ENCODE assay signal across 14 cellular contexts in the genomic region with DNA sequence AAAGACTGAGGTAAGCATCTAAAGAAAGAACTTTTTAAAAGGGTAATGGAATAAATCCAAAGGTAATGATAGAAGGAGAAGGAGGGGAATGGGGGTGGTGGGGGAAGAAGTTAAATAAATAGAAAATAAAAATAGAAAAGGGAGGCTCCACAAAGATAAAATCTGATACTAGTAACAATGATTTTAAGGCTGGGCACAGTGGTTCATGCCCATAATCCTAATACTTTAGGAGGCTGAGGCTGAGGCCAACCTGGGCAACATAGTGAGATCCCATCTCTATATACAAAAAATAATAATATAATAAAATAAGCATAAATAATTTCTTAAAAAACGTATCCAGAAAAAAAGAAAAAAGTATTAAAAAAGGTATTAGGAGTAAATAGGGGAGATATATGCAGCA.
"Had no signal": no experiment of that assay in that cellular context is flagged by ENCODE, and none has a peak within 500 bp of the region (broad histone marks: within the 10 kb centered on the region; RNA-seq: fewer than 3 reads in every experiment).

No MANE protein-coding gene starts in this region.

- H3K27ac ChIP-seq: colonic mucosa, tibial artery had no signal

- ATAC-seq: body of pancreas; left lobe of liver; stimulated activated effector memory CD8-positive, alpha-beta T cell treated with anti-CD3 and anti-CD28 coated beads, Interleukin-12 subunit alpha, Interleukin-12 subunit beta, amount 100 ng/mL, for 72 hours had no signal

- H3K9me3 Mint-ChIP-seq: activated CD4-positive, alpha-beta memory T cell treated with anti-CD3 and anti-CD28 coated beads, Interleukin-2, amount 10 ng/mL, durations not matched to agents 7 days and 5 days; activated naive CD4-positive, alpha-beta T cell treated with anti-CD3 and anti-CD28 coated beads, Interleukin-2, amount 10 ng/mL, durations not matched to agents 7 days and 5 days; stimulated activated effector memory CD8-positive, alpha-beta T cell treated with anti-CD3 and anti-CD28 coated beads, Interleukin-12 subunit alpha, Interleukin-12 subunit beta, amount 100 ng/mL, for 72 hours had no signal

- H3K9me3 ChIP-seq: body of pancreas, colonic mucosa, tibial artery, uterus had no signal

- H3K27me3 ChIP-seq: body of pancreas, colonic mucosa, tibial artery, uterus had no signal

- H3K36me3 ChIP-seq: colonic mucosa, uterus had no signal

- H3K27ac Mint-ChIP-seq: activated CD4-positive, alpha-beta memory T cell treated with anti-CD3 and anti-CD28 coated beads, Interleukin-2, amount 10 ng/mL, durations not matched to agents 7 days and 5 days; activated naive CD4-positive, alpha-beta T cell treated with anti-CD3 and anti-CD28 coated beads, Interleukin-2, amount 10 ng/mL, durations not matched to agents 7 days and 5 days had no signal

- H3K4me1 ChIP-seq: colonic mucosa had no signal

- H3K27me3 Mint-ChIP-seq: activated CD4-positive, alpha-beta memory T cell treated with anti-CD3 and anti-CD28 coated beads, Interleukin-2, amount 10 ng/mL, durations not matched to agents 7 days and 5 days; activated naive CD4-positive, alpha-beta T cell treated with anti-CD3 and anti-CD28 coated beads, Interleukin-2, amount 10 ng/mL, durations not matched to agents 7 days and 5 days had no signal

- H3K36me3 Mint-ChIP-seq: stimulated activated effector memory CD8-positive, alpha-beta T cell treated with anti-CD3 and anti-CD28 coated beads, Interleukin-12 subunit alpha, Interleukin-12 subunit beta, amount 100 ng/mL, for 72 hours had no signal

- H3K4me3 ChIP-seq: body of pancreas, colonic mucosa, tibial artery, uterus had no signal

- H3K4me3 Mint-ChIP-seq: activated CD4-positive, alpha-beta memory T cell treated with anti-CD3 and anti-CD28 coated beads, Interleukin-2, amount 10 ng/mL, durations not matched to agents 7 days and 5 days; activated naive CD4-positive, alpha-beta T cell treated with anti-CD3 and anti-CD28 coated beads, Interleukin-2, amount 10 ng/mL, durations not matched to agents 7 days and 5 days; stimulated activated effector memory CD8-positive, alpha-beta T cell treated with anti-CD3 and anti-CD28 coated beads, Interleukin-12 subunit alpha, Interleukin-12 subunit beta, amount 100 ng/mL, for 72 hours had no signal

- DNase-seq: activated CD4-positive, alpha-beta memory T cell treated with anti-CD3 and anti-CD28 coated beads, Interleukin-2, amount 10 ng/mL, durations not matched to agents 7 days and 5 days; activated naive CD4-positive, alpha-beta T cell treated with anti-CD3 and anti-CD28 coated beads, Interleukin-2, amount 10 ng/mL, durations not matched to agents 7 days and 5 days; amygdala; body of pancreas; caudate nucleus; colonic mucosa; foreskin fibroblast; hippocampal formation; tibial artery; uterus had no signal

- FAIRE-seq: endothelial cell of umbilical vein, keratinocyte had no signal
